ENCODE assay signal across 15 cellular contexts in genomic region chr3:14393440-14394111, GRCh38. TPM values are rescaled to one million over a fixed set of nuclear protein-coding genes. Genes with fewer than 3 reads are reported as not detected.
A peak's percentile ranks its signal among the peaks of the same experiment; 100 is the strongest.
DNase-seq lines count a peak whose midpoint lies in the region; ATAC-seq and TF ChIP-seq lines count a peak whose summit lies in the region.
"Had no signal": no experiment of that assay in that cellular context is flagged by ENCODE, and none has a peak within 500 bp of the region (broad histone marks: within the 10 kb centered on the region; RNA-seq: fewer than 3 reads in every experiment).

No MANE protein-coding gene starts in this region.

- peak overlapping the region; percentile 71 for H2AFZ ChIP-seq in neural progenitor cell (replicated peaks)
- H2AFZ ChIP-seq: GM23248 had no signal

- no peaks in the 10 kb centered on the region for H4K20me1 ChIP-seq in neural progenitor cell (ENCODE audit: low read depth)

- H3K36me3 ChIP-seq in endodermal cell (ENCODE audit: control insufficient read depth, insufficient read depth, low read length) (no peaks in the 10 kb centered on the region), neural progenitor cell (no peaks in the 10 kb centered on the region), vagina (no peaks in the 10 kb centered on the region)

- TF ChIP-seq CTCF in endodermal cell (conservative IDR thresholded peaks at IDR 0.05) (peak; percentile 33), neural progenitor cell (IDR thresholded peaks at IDR 0.05) (no peak), vagina (IDR thresholded peaks at IDR 0.05) (no peak)

- H3K27ac Mint-ChIP-seq in activated naive CD4-positive, alpha-beta T cell treated with anti-CD3 and anti-CD28 coated beads, Interleukin-2, amount 50 U/mL, for 24 hours: peak overlapping the region; percentile 90
- no peak overlapping the region for H3K27ac Mint-ChIP-seq in activated naive CD4-positive, alpha-beta T cell treated with anti-CD3 and anti-CD28 coated beads, Interleukin-2, amount 10 ng/mL, durations not matched to agents 7 days and 5 days
- no peak overlapping the region for H3K27ac Mint-ChIP-seq in endodermal cell
- peak overlapping the region; percentile 62 for H3K27ac Mint-ChIP-seq in neural progenitor cell

- whole genome bisulfite sequencing in endodermal cell (ENCODE audit: insufficient coverage in 1 of 2, insufficient read length in 1 of 2), 2 experiments: 75 to 87% methylated on average over 7 to 9 of the region's 9 CpGs

- H3K9me3 ChIP-seq in endodermal cell (ENCODE audit: control insufficient read depth, low read length) (no peaks in the 10 kb centered on the region), neural progenitor cell (ENCODE audit: low read depth) (no peaks in the 10 kb centered on the region), vagina (no peaks in the 10 kb centered on the region)

- no peaks in the 10 kb centered on the region for H3F3A ChIP-seq in neural progenitor cell (ENCODE audit: low read depth)

- CTCF ChIA-PET in activated naive CD4-positive, alpha-beta T cell treated with anti-CD3 and anti-CD28 coated beads, Interleukin-2, amount 10 ng/mL, durations not matched to agents 7 days and 5 days (lab: Charles Lee): no interaction called here

- no peak for ATAC-seq in HG03159 (IDR thresholded peaks at IDR 0.05; ENCODE audit: unreplicated experiment)
- no peak for ATAC-seq in GM18519 (IDR thresholded peaks at IDR 0.05; ENCODE audit: low FRiP score, unreplicated experiment)
- ATAC-seq: Panc1 had no signal

- intact Hi-C loops in vagina (cut with DNase I): no loop called here

- H3K4me1 ChIP-seq in endodermal cell (ENCODE audit: control insufficient read depth, insufficient read depth, low read length) (peaks cover 8% of the 10 kb centered on the region), neural progenitor cell (no peaks in the 10 kb centered on the region), vagina (peaks cover 25% of the 10 kb centered on the region)

- DNase-seq in activated naive CD4-positive, alpha-beta T cell treated with anti-CD3 and anti-CD28 coated beads, Interleukin-2, amount 10 ng/mL, durations not matched to agents 7 days and 5 days: no peak
- DNase-seq in endodermal cell: no peak
- no peak for DNase-seq in neural progenitor cell (ENCODE audit: low spot score)
- no peak for DNase-seq in vagina (ENCODE audit: extremely low spot score in 2 of 2)
- DNase-seq in activated gamma-delta T cell (lab: John Stamatoyannopoulos, UW): no peak
- DNase-seq: 8988T; activated CD4-positive, CD25-positive, alpha-beta regulatory T cell; GDM1; GM23248; NCI-H524; stimulated activated CD4-positive, alpha-beta T cell treated with anti-CD3 and anti-CD28 coated beads, Interleukin-4, amount 100 ng/mL, for 24 hours had no signal

- H3K79me2 ChIP-seq in neural progenitor cell (ENCODE audit: low read depth): no peaks in the 10 kb centered on the region

- no peak for TF ChIP-seq POLR2A in vagina (IDR thresholded peaks at IDR 0.05)

- no peaks in the 10 kb centered on the region for H3K27me3 Mint-ChIP-seq in activated naive CD4-positive, alpha-beta T cell treated with anti-CD3 and anti-CD28 coated beads, Interleukin-2, amount 50 U/mL, for 24 hours
- peaks cover 34% of the 10 kb centered on the region for H3K27me3 Mint-ChIP-seq in activated naive CD4-positive, alpha-beta T cell treated with anti-CD3 and anti-CD28 coated beads, Interleukin-2, amount 10 ng/mL, durations not matched to agents 7 days and 5 days
- H3K27me3 Mint-ChIP-seq in endodermal cell (ENCODE audit: insufficient read depth) (no peaks in the 10 kb centered on the region), neural progenitor cell (ENCODE audit: insufficient read depth, low read depth) (peaks cover 14% of the 10 kb centered on the region)

- H3K36me3 Mint-ChIP-seq in activated naive CD4-positive, alpha-beta T cell treated with anti-CD3 and anti-CD28 coated beads, Interleukin-2, amount 50 U/mL, for 24 hours: no peaks in the 10 kb centered on the region
- H3K36me3 Mint-ChIP-seq in activated naive CD4-positive, alpha-beta T cell treated with anti-CD3 and anti-CD28 coated beads, Interleukin-2, amount 10 ng/mL, durations not matched to agents 7 days and 5 days: no peaks in the 10 kb centered on the region
- no peaks in the 10 kb centered on the region for H3K36me3 Mint-ChIP-seq in endodermal cell (ENCODE audit: low read depth)
- H3K36me3 Mint-ChIP-seq in neural progenitor cell: no peaks in the 10 kb centered on the region

- H3K9me3 Mint-ChIP-seq in activated naive CD4-positive, alpha-beta T cell treated with anti-CD3 and anti-CD28 coated beads, Interleukin-2, amount 50 U/mL, for 24 hours: no peaks in the 10 kb centered on the region
- H3K9me3 Mint-ChIP-seq in activated naive CD4-positive, alpha-beta T cell treated with anti-CD3 and anti-CD28 coated beads, Interleukin-2, amount 10 ng/mL, durations not matched to agents 7 days and 5 days: no peaks in the 10 kb centered on the region
- no peaks in the 10 kb centered on the region for H3K9me3 Mint-ChIP-seq in endodermal cell
- H3K9me3 Mint-ChIP-seq in neural progenitor cell: no peaks in the 10 kb centered on the region

- H3K4me3 ChIP-seq in endodermal cell (ENCODE audit: low read length) (no peak overlapping the region), neural progenitor cell (no peak overlapping the region), vagina (no peak overlapping the region)
- H3K4me3 ChIP-seq: GM23248 had no signal

- H3K9ac ChIP-seq in endodermal cell (ENCODE audit: extremely low read depth, low read length, poor library complexity, severe bottlenecking) (no peak overlapping the region), neural progenitor cell (no peak overlapping the region)
- H3K9ac ChIP-seq: GM23248 had no signal

- H3K27ac ChIP-seq in endodermal cell (ENCODE audit: low read depth, low read length) (no peak overlapping the region), neural progenitor cell (no peak overlapping the region), vagina (peak overlapping the region; percentile 68)
- H3K27ac ChIP-seq: GM23248 had no signal

- no peak overlapping the region for H3K4me3 Mint-ChIP-seq in activated naive CD4-positive, alpha-beta T cell treated with anti-CD3 and anti-CD28 coated beads, Interleukin-2, amount 50 U/mL, for 24 hours
- no peak overlapping the region for H3K4me3 Mint-ChIP-seq in activated naive CD4-positive, alpha-beta T cell treated with anti-CD3 and anti-CD28 coated beads, Interleukin-2, amount 10 ng/mL, durations not matched to agents 7 days and 5 days
- H3K4me3 Mint-ChIP-seq in endodermal cell (no peak overlapping the region), neural progenitor cell (no peak overlapping the region)

- peaks cover 11% of the 10 kb centered on the region for H3K4me1 Mint-ChIP-seq in activated naive CD4-positive, alpha-beta T cell treated with anti-CD3 and anti-CD28 coated beads, Interleukin-2, amount 50 U/mL, for 24 hours
- H3K4me1 Mint-ChIP-seq in activated naive CD4-positive, alpha-beta T cell treated with anti-CD3 and anti-CD28 coated beads, Interleukin-2, amount 10 ng/mL, durations not matched to agents 7 days and 5 days: peaks cover 15% of the 10 kb centered on the region
- peaks cover 5% of the 10 kb centered on the region for H3K4me1 Mint-ChIP-seq in endodermal cell
- peaks cover 29% of the 10 kb centered on the region for H3K4me1 Mint-ChIP-seq in neural progenitor cell

- H3K27me3 ChIP-seq in endodermal cell (ENCODE audit: control insufficient read depth, insufficient read depth, low read length, poor library complexity, severe bottlenecking) (no peaks in the 10 kb centered on the region), neural progenitor cell (no peaks in the 10 kb centered on the region), vagina (no peaks in the 10 kb centered on the region)

- no peak overlapping the region for H3K4me2 ChIP-seq in neural progenitor cell

RNA-seq across cellular contexts. Expression of gene SLC6A6, which starts 8.8 kb away (rescaled TPM):
- total RNA-seq in endodermal cell: 10 to 100 TPM; 43.1 to 56.5 TPM
- polyA plus RNA-seq in endodermal cell (2013, experiment 1 of 2): 25.6 TPM
- polyA plus RNA-seq in endodermal cell (2013, experiment 2 of 2): 24.6 TPM
- total RNA-seq in neural progenitor cell (ENCODE audit: low replicate concordance): 32.9 and 37.2 TPM in 2 replicates
- total RNA-seq in vagina: 30.7 TPM

Comparison
In these comparisons a context has a peak if more than half of its experiments do, and no peak if none do; other contexts are left out.
1. H3K27ac Mint-ChIP-seq: peak in activated naive CD4-positive, alpha-beta T cell treated with anti-CD3 and anti-CD28 coated beads, Interleukin-2, amount 50 U/mL, for 24 hours (single experiment) and neural progenitor cell (single experiment); none in activated naive CD4-positive, alpha-beta T cell treated with anti-CD3 and anti-CD28 coated beads, Interleukin-2, amount 10 ng/mL, durations not matched to agents 7 days and 5 days (single experiment) and endodermal cell (single experiment).